27 cellular contexts compared by ENCODE assay signal in the genomic region with DNA sequence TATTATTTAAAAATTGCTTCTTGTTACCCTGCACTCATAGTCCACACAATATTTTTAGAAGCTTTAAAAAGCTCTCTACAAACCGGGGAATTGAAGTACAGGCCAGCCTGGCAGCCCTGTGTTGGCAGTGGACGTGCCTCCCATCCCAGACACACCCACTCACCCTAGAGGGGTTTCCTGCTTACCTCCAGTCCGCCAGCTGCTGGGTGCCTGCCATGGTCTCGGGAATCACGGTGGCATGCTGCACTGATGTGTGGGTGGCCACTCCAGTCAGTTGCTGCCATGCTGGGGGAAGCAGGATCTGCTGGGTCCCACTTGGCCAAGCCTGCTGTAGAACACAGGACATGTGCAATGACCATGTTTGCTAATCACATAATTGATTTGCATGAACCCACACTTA.
DNase-seq lines count a peak whose midpoint lies in the region; ATAC-seq and TF ChIP-seq lines count a peak whose summit lies in the region.
"Had no signal": no experiment of that assay in that cellular context is flagged by ENCODE, and none has a peak within 500 bp of the region (broad histone marks: within the 10 kb centered on the region; RNA-seq: fewer than 3 reads in every experiment).

No MANE protein-coding gene starts in this region.

- DNase-seq in heart right ventricle (peak; percentile 41 to 53), mesenchymal stem cell (no peak), Caco-2 (no peak), H9 (no peak), uterus (no peak)
- DNase-seq in activated CD4-positive, alpha-beta T cell treated with anti-CD3 and anti-CD28 coated beads for 48 hours: no peak
- DNase-seq: AML-193; C1 segment of cervical spinal cord; CD4-positive, alpha-beta memory T cell; COR-L47; HCEC 1CT; IMR-90; NCI-H1048; NCI-H1417; NCI-H1694 treated with DMSO at 0.1 percent for 48 hours; NCI-H2081 treated with DMSO at 0.1 percent for 48 hours; NCI-H2171; NCI-H226; NCI-H510A; NCI-H69; RPMI8226; SIG-M5 had no signal

- no peak overlapping the region for H2BK20ac ChIP-seq in H9 (ENCODE audit: low read depth, low read length, poor library complexity, severe bottlenecking)

- peak overlapping the region; percentile 23 for H4K91ac ChIP-seq in mesenchymal stem cell (ENCODE audit: low read length)
- no peak overlapping the region for H4K91ac ChIP-seq in H9 (ENCODE audit: insufficient read length, low read depth, low read length)

- POLR2A ChIA-PET in HEK293 (lab: Yijun Ruan, JAX): no interaction called here
- POLR2A ChIA-PET in Caco-2 (lab: Charles Lee): no interaction called here

- BruUV-seq in Caco-2 (replicated peaks; lab: Mats Ljungman, UMichigan): no TSS peak

- H3K4me2 ChIP-seq in mesenchymal stem cell (ENCODE audit: low read length, poor library complexity, severe bottlenecking): no peak overlapping the region
- no peak overlapping the region for H3K4me2 ChIP-seq in H9 (ENCODE audit: insufficient read depth, insufficient read length, low read length)
- H3K4me2 ChIP-seq: A549, GM23338 had no signal

- H3K36me3 Mint-ChIP-seq in Caco-2 (ENCODE audit: insufficient read depth, unreplicated experiment) (peaks cover 6% of the 10 kb centered on the region), H9 (ENCODE audit: insufficient read depth in 1 of 3, low read depth in 3 of 3) (peaks cover 2 to 18% (median 12%) of the 10 kb centered on the region in 3 experiments; a peak in 6 of 7 replicates)

- no peak for TF ChIP-seq POLR2A in uterus (IDR thresholded peaks at IDR 0.05)

- no peak overlapping the region for H3K9ac ChIP-seq in mesenchymal stem cell (ENCODE audit: low read length)
- no peak overlapping the region for H3K9ac ChIP-seq in H9 (ENCODE audit: extremely low read depth, insufficient read length, low read length)

- H3K23ac ChIP-seq in mesenchymal stem cell (ENCODE audit: low read length in 2 of 2): no peak overlapping the region
- H3K23ac ChIP-seq in H9 (ENCODE audit: insufficient read length, low read depth, low read length): no peak overlapping the region

- H3K27ac Mint-ChIP-seq in Caco-2 (ENCODE audit: unreplicated experiment) (no peak overlapping the region), H9 (no peak overlapping the region)
- H3K27ac Mint-ChIP-seq: CD4-positive, alpha-beta memory T cell; GM23338 had no signal

- H3K18ac ChIP-seq in mesenchymal stem cell (ENCODE audit: low read depth in 1 of 2, low read length in 2 of 2): no peak overlapping the region
- no peak overlapping the region for H3K18ac ChIP-seq in H9 (ENCODE audit: insufficient read length, low read depth, low read length)

- no peak overlapping the region for H2BK120ac ChIP-seq in mesenchymal stem cell (ENCODE audit: low read depth, low read length)
- no peak overlapping the region for H2BK120ac ChIP-seq in H9 (ENCODE audit: low read depth, low read length, poor library complexity, severe bottlenecking)

- no peak overlapping the region for H4K5ac ChIP-seq in H9 (ENCODE audit: insufficient read length, low read depth, low read length)

- peak; percentile 62 to 86 (median 74) for ATAC-seq in heart right ventricle
- ATAC-seq: GM23338 had no signal

- 48 to 56% methylated on average over 5 of the region's 5 CpGs for WGBS in heart right ventricle, 2 donors
- WGBS in mesenchymal stem cell: 96% methylated on average over 5 of the region's 5 CpGs
- WGBS in H9 (ENCODE audit: extremely low coverage, insufficient read length, low lambda C conversion rate): no CpG with 5 or more reads among the region's 5 CpGs

- no peak overlapping the region for H3T11ph ChIP-seq in H9 (ENCODE audit: low read length)

- TF ChIP-seq CTCF in HEK293 (tag by site-specific recombination; IDR thresholded peaks at IDR 0.05): no peak
- TF ChIP-seq CTCF in VCaP (conservative IDR thresholded peaks at IDR 0.05): no peak
- TF ChIP-seq CTCF in heart right ventricle (IDR thresholded peaks at IDR 0.05): no peak
- TF ChIP-seq CTCF in Caco-2 (IDR thresholded peaks at IDR 0.05; ENCODE audit: insufficient read depth in 1 of 2, low read depth in 1 of 2, low read length in 1 of 2, severe bottlenecking in 1 of 2, unreplicated experiment in 1 of 2): no peak
- no peak for TF ChIP-seq CTCF in H9 (conservative IDR thresholded peaks at IDR 0.05)
- TF ChIP-seq CTCF in uterus (IDR thresholded peaks at IDR 0.05): no peak

- peaks cover 0 to 50% of the 10 kb centered on the region in 2 experiments; a peak in 1 of 3 replicates for H3K36me3 ChIP-seq in HEK293 (ENCODE audit: control insufficient read depth in 2 of 2, insufficient read depth in 1 of 2, low read length in 2 of 2)
- H3K36me3 ChIP-seq in heart right ventricle: peaks cover 0 to 98% (median 34%) of the 10 kb centered on the region in 9 donors
- peaks cover 35 to 79% of the 10 kb centered on the region in 2 experiments for H3K36me3 ChIP-seq in mesenchymal stem cell (ENCODE audit: control insufficient read depth in 1 of 2, insufficient read depth in 2 of 2, low read depth in 1 of 2, low read length in 2 of 2)
- H3K36me3 ChIP-seq in Caco-2 (ENCODE audit: control insufficient read depth, insufficient read depth, low read length): peaks cover 3% of the 10 kb centered on the region
- H3K36me3 ChIP-seq in uterus: no peaks in the 10 kb centered on the region

- no peaks in the 10 kb centered on the region for H3K23me2 ChIP-seq in H9 (ENCODE audit: insufficient read length, low read depth, low read length, poor library complexity, severe bottlenecking)

- peaks cover 25% of the 10 kb centered on the region for H3K79me1 ChIP-seq in mesenchymal stem cell (replicated peaks; ENCODE audit: low read length, poor library complexity, severe bottlenecking)
- no peaks in the 10 kb centered on the region for H3K79me1 ChIP-seq in H9 (ENCODE audit: insufficient read depth, low read depth, low read length, poor library complexity, severe bottlenecking)

- peaks cover 7% of the 10 kb centered on the region for H3K9me3 Mint-ChIP-seq in Caco-2 (ENCODE audit: unreplicated experiment)
- peaks cover 0 to 3% of the 10 kb centered on the region in 2 experiments; a peak in 1 of 5 replicates for H3K9me3 Mint-ChIP-seq in H9
- H3K9me3 Mint-ChIP-seq: GM23338 had no signal

- no peak overlapping the region for H2AK5ac ChIP-seq in mesenchymal stem cell (ENCODE audit: low read length, severe bottlenecking)
- H2AK5ac ChIP-seq in H9 (ENCODE audit: insufficient read length, low read length): no peak overlapping the region

- H2AFZ ChIP-seq in mesenchymal stem cell (ENCODE audit: low read depth, low read length) (no peak overlapping the region), H9 (ENCODE audit: low read length) (no peak overlapping the region)
- H2AFZ ChIP-seq: GM23338 had no signal

- CTCF ChIA-PET in HEK293 (lab: Yijun Ruan, JAX): interaction anchor here (1.4 to 2.9 kb wide), 3 partner anchors 15 to 402 kb away, joined by 3 to 40 read pairs (median 4); no protein-coding TSS in a partner anchor
- CTCF ChIA-PET in Caco-2 (lab: Charles Lee): interaction anchor here (0.6 kb wide), 1 partner anchor 121 kb away, joined by 7 read pairs; no protein-coding TSS in a partner anchor

- H3K4me1 ChIP-seq in HEK293 (ENCODE audit: control insufficient read depth, insufficient read depth, low read length) (no peaks in the 10 kb centered on the region), heart right ventricle (peaks cover 0 to 12% (median 0%) of the 10 kb centered on the region in 9 donors), mesenchymal stem cell (ENCODE audit: control insufficient read depth, insufficient read depth, low read depth, low read length) (no peaks in the 10 kb centered on the region), Caco-2 (no peaks in the 10 kb centered on the region), H9 (ENCODE audit: insufficient read depth, low read length) (no peaks in the 10 kb centered on the region), uterus (no peaks in the 10 kb centered on the region)
- H3K4me1 ChIP-seq: A549 had no signal

- H4K8ac ChIP-seq in mesenchymal stem cell (ENCODE audit: low read length) (no peak overlapping the region), H9 (replicated peaks; ENCODE audit: insufficient read length, low read depth, low read length) (no peak overlapping the region)

- no peak overlapping the region for H2BK5ac ChIP-seq in mesenchymal stem cell (ENCODE audit: low read depth, low read length, poor library complexity, severe bottlenecking)
- no peak overlapping the region for H2BK5ac ChIP-seq in H9 (ENCODE audit: insufficient read length, low read length)

- H3K4me3 Mint-ChIP-seq in Caco-2 (ENCODE audit: unreplicated experiment) (no peak overlapping the region), H9 (no peak overlapping the region)
- H3K4me3 Mint-ChIP-seq: GM23338 had no signal

- H3K79me2 ChIP-seq in H9 (ENCODE audit: insufficient read depth, low read length): no peaks in the 10 kb centered on the region

- no peak overlapping the region for H3K56ac ChIP-seq in H9 (ENCODE audit: insufficient read length, low read depth, low read length)

- H3K14ac ChIP-seq in mesenchymal stem cell (ENCODE audit: low read length in 2 of 2) (no peak overlapping the region), H9 (ENCODE audit: insufficient read depth, low read length) (no peak overlapping the region)

- no peak overlapping the region for H3K4me3 ChIP-seq in HEK293 (ENCODE audit: low read depth, low read length)
- H3K4me3 ChIP-seq in heart right ventricle: no peak overlapping the region
- no peak overlapping the region for H3K4me3 ChIP-seq in mesenchymal stem cell (ENCODE audit: insufficient read depth in 1 of 2, low read depth in 1 of 2, low read length in 2 of 2)
- H3K4me3 ChIP-seq in Caco-2 (ENCODE audit: low read depth, low read length): no peak overlapping the region
- H3K4me3 ChIP-seq in uterus: no peak overlapping the region
- H3K4me3 ChIP-seq: A549, GM23338, SK-N-MC had no signal

- intact Hi-C loops in heart right ventricle (cut with DNase I): loop anchor here in 3 of 10 donors (5.0 kb wide), 1 partner anchor 398 kb away; no protein-coding TSS in a partner anchor
- intact Hi-C loops in Caco-2 (cut with micrococcal nuclease; ENCODE audit: unreplicated experiment): no loop called here
- intact Hi-C loops in uterus (cut with DNase I; ENCODE audit: low total_unique reads): no loop called here

- H2BK15ac ChIP-seq in mesenchymal stem cell (ENCODE audit: low read depth, poor library complexity, severe bottlenecking): no peak overlapping the region
- no peak overlapping the region for H2BK15ac ChIP-seq in H9 (ENCODE audit: low read depth, low read length)

- H3K4me1 Mint-ChIP-seq in Caco-2 (ENCODE audit: low read depth, unreplicated experiment): no peaks in the 10 kb centered on the region
- H3K4me1 Mint-ChIP-seq in H9: no peaks in the 10 kb centered on the region
- H3K4me1 Mint-ChIP-seq: CD4-positive, alpha-beta memory T cell; GM23338 had no signal

- no peaks in the 10 kb centered on the region for H3K27me3 Mint-ChIP-seq in Caco-2 (ENCODE audit: insufficient read depth, unreplicated experiment)
- no peaks in the 10 kb centered on the region for H3K27me3 Mint-ChIP-seq in H9 (ENCODE audit: low read depth)
- H3K27me3 Mint-ChIP-seq: CD4-positive, alpha-beta memory T cell had no signal

- H3K27me3 ChIP-seq in heart right ventricle (no peaks in the 10 kb centered on the region), mesenchymal stem cell (ENCODE audit: control insufficient read depth in 1 of 2, insufficient read depth in 1 of 2, low read length in 2 of 2) (no peaks in the 10 kb centered on the region), Caco-2 (replicated peaks; ENCODE audit: control insufficient read depth, insufficient read depth, low read length) (no peaks in the 10 kb centered on the region), H9 (ENCODE audit: insufficient read depth, low read length) (no peaks in the 10 kb centered on the region), uterus (no peaks in the 10 kb centered on the region)

- no peak overlapping the region for H2BK12ac ChIP-seq in mesenchymal stem cell (ENCODE audit: low read length in 2 of 2)
- no peak overlapping the region for H2BK12ac ChIP-seq in H9 (ENCODE audit: insufficient read length, low read depth, low read length)

- H4K20me1 ChIP-seq in H9 (ENCODE audit: control insufficient read depth, insufficient read depth, insufficient read length): no peaks in the 10 kb centered on the region

- H3K27ac ChIP-seq in HEK293 (ENCODE audit: extremely low read depth, low read depth, low read length) (no peak overlapping the region), VCaP (peak overlapping the region; percentile 22; the same call in 1 of the 2 replicates), heart right ventricle (peak overlapping the region in 1 of 10 donors; percentile 13), mesenchymal stem cell (ENCODE audit: low read length, poor library complexity, severe bottlenecking) (no peak overlapping the region), H9 (ENCODE audit: insufficient read length, low read depth, low read length) (no peak overlapping the region), uterus (no peak overlapping the region)
- H3K27ac ChIP-seq: A549, SK-N-MC had no signal

- H3K4ac ChIP-seq in mesenchymal stem cell (ENCODE audit: low read depth in 1 of 2, low read length in 2 of 2): no peak overlapping the region
- H3K4ac ChIP-seq in H9 (ENCODE audit: low read depth, low read length): no peak overlapping the region

- no peaks in the 10 kb centered on the region for H3K9me3 ChIP-seq in HEK293 (ENCODE audit: control insufficient read depth, insufficient read depth, low read depth, low read length)
- H3K9me3 ChIP-seq in heart right ventricle: no peaks in the 10 kb centered on the region
- H3K9me3 ChIP-seq in mesenchymal stem cell (ENCODE audit: control insufficient read depth, low read length): no peaks in the 10 kb centered on the region
- no peaks in the 10 kb centered on the region for H3K9me3 ChIP-seq in Caco-2
- H3K9me3 ChIP-seq in H9 (ENCODE audit: control insufficient read depth, low read depth, low read length): no peaks in the 10 kb centered on the region
- H3K9me3 ChIP-seq in uterus: no peaks in the 10 kb centered on the region

Comparison
In these comparisons a context has a peak if more than half of its experiments do, and no peak if none do; other contexts are left out.
1. DNase-seq: peak in heart right ventricle (2 of 2); none in mesenchymal stem cell (single experiment), Caco-2 (0 of 2), activated CD4-positive, alpha-beta T cell treated with anti-CD3 and anti-CD28 coated beads for 48 hours (single experiment), H9 (single experiment) and uterus (0 of 2).